Comparison of ENCODE assay signal across 26 cellular contexts in the genomic region with DNA sequence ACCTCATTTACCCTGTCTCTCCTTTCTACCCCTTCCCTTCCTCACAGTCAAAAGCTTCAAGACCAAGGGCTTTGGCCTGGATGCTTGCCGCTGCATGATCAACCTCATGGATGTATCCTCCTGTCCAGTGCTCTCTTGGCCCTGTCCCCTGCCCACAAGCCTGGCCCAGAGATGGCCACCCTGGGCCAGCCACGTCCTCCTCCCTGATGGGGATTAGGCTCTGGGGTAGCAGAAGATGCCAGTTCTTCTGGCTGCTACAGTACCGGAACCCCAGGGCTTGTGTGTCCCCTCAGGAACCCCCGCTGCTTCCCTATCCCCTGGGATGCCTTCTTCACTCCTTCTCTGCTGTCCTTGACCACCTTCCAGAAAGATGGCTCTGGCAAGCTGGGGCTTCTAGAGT. TPM values are rescaled to one million over a fixed set of nuclear protein-coding genes. Genes with fewer than 3 reads are reported as not detected.
DNase-seq lines count a peak whose midpoint lies in the region; ATAC-seq, FAIRE-seq and TF ChIP-seq lines count a peak whose summit lies in the region.
"Had no signal": no experiment of that assay in that cellular context is flagged by ENCODE, and none has a peak within 500 bp of the region (broad histone marks: within the 10 kb centered on the region; RNA-seq: fewer than 3 reads in every experiment).

No MANE protein-coding gene starts in this region.

- H2BK15ac ChIP-seq in IMR-90 (ENCODE audit: low read depth, low read length) = no peak overlapping the region

- H3K9ac ChIP-seq in IMR-90 (ENCODE audit: low read depth, low read length) (no peak overlapping the region), K562 (ENCODE audit: insufficient read depth in 1 of 2, low read depth in 2 of 2, low read length in 2 of 2) (peak overlapping the region in 1 of 2 experiments; percentile 72; a peak in 1 of 4 replicates), trophoblast cell (ENCODE audit: low read length) (no peak overlapping the region)

- H4K12ac ChIP-seq in trophoblast cell (ENCODE audit: low read depth, low read length) = no peak overlapping the region

- no peak overlapping the region for H3K56ac ChIP-seq in IMR-90 (ENCODE audit: extremely low read depth, insufficient read depth, low read length)

- BruUV-seq in IMR-90 (replicated peaks; lab: Mats Ljungman, UMichigan) (no TSS peak), K562 (replicated peaks; lab: Mats Ljungman, UMichigan) (no TSS peak)

- dilution Hi-C loops in IMR-90 (cut with HindIII; ENCODE audit: low sequenced_read_pairs, unreplicated experiment) = no loop called here

- no peak overlapping the region for H2BK5ac ChIP-seq in IMR-90 (ENCODE audit: low read depth, low read length, poor library complexity, severe bottlenecking)
- H2BK5ac ChIP-seq in trophoblast cell (ENCODE audit: low read depth, low read length, poor library complexity) = no peak overlapping the region

- H3K4me3 ChIP-seq in IMR-90 (ENCODE audit: insufficient read depth, low read depth, low read length) (no peak overlapping the region), K562 (no peak overlapping the region), trophoblast cell (ENCODE audit: low read depth, low read length) (no peak overlapping the region)

- H3K9me3 ChIP-seq in IMR-90 (ENCODE audit: control insufficient read depth, insufficient read depth, low read length) (no peaks in the 10 kb centered on the region), K562 (replicated peaks; ENCODE audit: control insufficient read depth, insufficient read depth, low read depth, low read length) (no peaks in the 10 kb centered on the region), trophoblast cell (ENCODE audit: insufficient read depth, low read depth, low read length) (peaks cover 5% of the 10 kb centered on the region)
- H3K9me3 ChIP-seq: Caco-2 had no signal

- H3K23ac ChIP-seq in IMR-90 (ENCODE audit: low read depth, low read length) (no peak overlapping the region), trophoblast cell (ENCODE audit: low read length) (no peak overlapping the region)

- H3K4ac ChIP-seq in IMR-90 (ENCODE audit: low read depth, low read length) = no peak overlapping the region
- H3K4ac ChIP-seq in trophoblast cell (ENCODE audit: low read depth, low read length) = no peak overlapping the region

- H4K20me1 ChIP-seq in IMR-90 (ENCODE audit: insufficient read depth, low read length) (no peaks in the 10 kb centered on the region; the same call in 1 of the 2 replicates), K562 (replicated peaks; ENCODE audit: control insufficient read depth, insufficient read depth, low read length) (no peaks in the 10 kb centered on the region)

- H4K5ac ChIP-seq in IMR-90 (ENCODE audit: low read depth, low read length) = no peak overlapping the region

- CTCF ChIA-PET in activated CD8-positive, alpha-beta memory T cell treated with anti-CD3 and anti-CD28 coated beads, Interleukin-2, amount 10 ng/mL, durations not matched to agents 7 days and 5 days (lab: Charles Lee) = interaction anchor here (0.6 to 1.2 kb wide), 3 partner anchors 39 to 66 kb away, joined by 3 to 4 read pairs (median 4); partner anchors contain the start of gene HSP90AB1
- CTCF ChIA-PET in IMR-90 (lab: Yijun Ruan, JAX) = no interaction called here
- CTCF ChIA-PET in K562 (lab: Yijun Ruan, JAX; ENCODE audit: low intra/inter-chr PET ratio) = no interaction called here

- no peak overlapping the region for H4K8ac ChIP-seq in IMR-90 (ENCODE audit: low read depth in 2 of 2, low read length in 2 of 2)
- no peak overlapping the region for H4K8ac ChIP-seq in trophoblast cell (ENCODE audit: low read depth, low read length)

- H3K9me1 ChIP-seq in IMR-90 (ENCODE audit: insufficient read depth, low read length) = 0 out of 2 replicates have a peak, but pooled peaks cover 9% of the 10 kb centered on the region
- no peaks in the 10 kb centered on the region for H3K9me1 ChIP-seq in K562 (ENCODE audit: control insufficient read depth, insufficient read depth, low read length)

- H2AK5ac ChIP-seq in IMR-90 (ENCODE audit: low read depth, low read length) (0 out of 2 replicates have a peak overlapping the region, but pooled peaks have one; percentile 16), trophoblast cell (ENCODE audit: low read length) (peak overlapping the region; percentile 45)

- intact Hi-C loops in IMR-90 (cut with micrococcal nuclease) (no loop called here), K562 (cut with micrococcal nuclease) (no loop called here)

- H3K36me3 ChIP-seq in IMR-90 (ENCODE audit: control insufficient read depth, insufficient read depth, low read length) (no peaks in the 10 kb centered on the region), K562 (ENCODE audit: control insufficient read depth, insufficient read depth, low read length) (no peaks in the 10 kb centered on the region), trophoblast cell (ENCODE audit: control insufficient read depth in 1 of 2, insufficient read depth in 2 of 2, low read length in 2 of 2) (no peaks in the 10 kb centered on the region)

- H3K79me1 ChIP-seq in IMR-90 (ENCODE audit: low read depth in 1 of 2, low read length in 2 of 2) (no peaks in the 10 kb centered on the region), trophoblast cell (ENCODE audit: low read length) (peaks cover 35% of the 10 kb centered on the region)

- TF ChIP-seq POLR2A in IMR-90 (IDR thresholded peaks at IDR 0.05; ENCODE audit: low read depth, low read length) (no peak), K562 (conservative IDR thresholded peaks at IDR 0.05) (no peak)

- peaks cover 22% of the 10 kb centered on the region for H3K4me1 Mint-ChIP-seq in activated CD8-positive, alpha-beta memory T cell treated with anti-CD3 and anti-CD28 coated beads, Interleukin-2, amount 10 ng/mL, durations not matched to agents 7 days and 5 days

- TF ChIP-seq RAD21 in IMR-90 (IDR thresholded peaks at IDR 0.05; ENCODE audit: low read length) = no peak
- TF ChIP-seq RAD21 in K562 (CRISPR knock-in tag; conservative IDR thresholded peaks at IDR 0.05 in 1 of 2, IDR thresholded peaks at IDR 0.05 in 1 of 2) = no peak

- ATAC-seq in activated CD8-positive, alpha-beta memory T cell treated with anti-CD3 and anti-CD28 coated beads, Interleukin-2, amount 10 ng/mL, durations not matched to agents 7 days and 5 days = peak; percentile 45
- ATAC-seq in IMR-90 (ENCODE audit: low read depth) (no peak), K562 (peak; percentile 18)
- ATAC-seq: SK-N-SH treated with all-trans-retinoic acid at 6 μM for 48 hours had no signal

- TF ChIP-seq CTCF in IMR-90 (conservative IDR thresholded peaks at IDR 0.05; ENCODE audit: low read depth, low read length) (no peak), K562 (IDR thresholded peaks at IDR 0.05 in 2 of 3, conservative IDR thresholded peaks at IDR 0.05 in 1 of 3; ENCODE audit: insufficient read depth in 2 of 3, low read depth in 1 of 3, low read length in 3 of 3) (no peak)

- H3K9me3 Mint-ChIP-seq in activated CD8-positive, alpha-beta memory T cell treated with anti-CD3 and anti-CD28 coated beads, Interleukin-2, amount 10 ng/mL, durations not matched to agents 7 days and 5 days (ENCODE audit: low read depth) = no peaks in the 10 kb centered on the region
- H3K9me3 Mint-ChIP-seq: CD4-positive, alpha-beta T cell; HFFc6 had no signal

- H3K14ac ChIP-seq in IMR-90 (replicated peaks; ENCODE audit: low read depth, low read length) (no peak overlapping the region), trophoblast cell (ENCODE audit: low read length) (peak overlapping the region; percentile 47)

- H3K4me2 ChIP-seq in IMR-90 (ENCODE audit: low read depth, low read length) = no peak overlapping the region
- H3K4me2 ChIP-seq in K562 (ENCODE audit: insufficient read depth, low read length) = no peak overlapping the region
- H3K4me2 ChIP-seq in trophoblast cell (ENCODE audit: low read length) = no peak overlapping the region

- WGBS in IMR-90 (ENCODE audit: extremely low coverage in 2 of 2, insufficient read length in 1 of 2), 2 experiments = no CpG with 5 or more reads among the region's 4 CpGs
- 38% methylated on average over 4 of the region's 4 CpGs for WGBS in K562 (ENCODE audit: insufficient coverage, low coverage, missing lambda C conversion rate)
- no CpG with 5 or more reads among the region's 4 CpGs for whole genome bisulfite sequencing in trophoblast cell (ENCODE audit: extremely low coverage, insufficient coverage, insufficient read length)

- H2BK20ac ChIP-seq in IMR-90 (ENCODE audit: low read depth, low read length) = no peak overlapping the region

- POLR2A ChIA-PET in IMR-90 (lab: Charles Lee; ENCODE audit: unreplicated experiment) = no interaction called here
- POLR2A ChIA-PET in K562 (lab: Yijun Ruan, JAX) = interaction anchor here (0.5 to 3.0 kb wide), 8 partner anchors 8 to 632 kb away, joined by 3 to 17 read pairs (median 3); partner anchors contain the start of gene HSP90AB1

- H3K27ac Mint-ChIP-seq in activated CD8-positive, alpha-beta memory T cell treated with anti-CD3 and anti-CD28 coated beads, Interleukin-2, amount 10 ng/mL, durations not matched to agents 7 days and 5 days = no peak overlapping the region
- H3K27ac Mint-ChIP-seq: CD4-positive, alpha-beta T cell; HFFc6 had no signal

- FAIRE-seq in K562 (lab: Jason Lieb, UNC) = no peak
- FAIRE-seq: H54 had no signal

- H3K18ac ChIP-seq in IMR-90 (ENCODE audit: low read depth, low read length) = no peak overlapping the region
- peak overlapping the region; percentile 3 for H3K18ac ChIP-seq in trophoblast cell (ENCODE audit: low read length)

- peak overlapping the region; percentile 15 for H2AK9ac ChIP-seq in IMR-90 (replicated peaks; ENCODE audit: low read depth, low read length, poor library complexity)

- H3K36me3 Mint-ChIP-seq in activated CD8-positive, alpha-beta memory T cell treated with anti-CD3 and anti-CD28 coated beads, Interleukin-2, amount 10 ng/mL, durations not matched to agents 7 days and 5 days = no peaks in the 10 kb centered on the region

- H4K91ac ChIP-seq in IMR-90 (ENCODE audit: insufficient read depth, low read depth, low read length) (no peak overlapping the region), trophoblast cell (ENCODE audit: low read depth, low read length) (peak overlapping the region; percentile 58)

- in situ Hi-C loops in IMR-90 (cut with MboI; ENCODE audit: low sequenced_read_pairs) = no loop called here
- in situ Hi-C loops in K562 (cut with MboI) = no loop called here

- H2BK12ac ChIP-seq in trophoblast cell (ENCODE audit: low read length) = peak overlapping the region; percentile 67

- DNase-seq in activated CD8-positive, alpha-beta memory T cell treated with anti-CD3 and anti-CD28 coated beads, Interleukin-2, amount 10 ng/mL, durations not matched to agents 7 days and 5 days = no peak
- DNase-seq in activated CD8-positive, alpha-beta memory T cell treated with anti-CD3 and anti-CD28 coated beads, Interleukin-2, amount 50 U/mL, for 48 hours = no peak
- no peak for DNase-seq in IMR-90
- DNase-seq in K562 (ENCODE audit: extremely low read depth in 1 of 4, low spot score in 3 of 4) = no peak
- DNase-seq in trophoblast cell = no peak
- no peak for DNase-seq in mucosa of gallbladder (ENCODE audit: low spot score)
- no peak for DNase-seq in cerebellar cortex (ENCODE audit: low spot score)
- DNase-seq in midbrain (lab: John Stamatoyannopoulos, UW) = no peak
- DNase-seq: 8988T; Caco-2; CD4-positive, alpha-beta T cell; DMS153; GDM1; HFFc6; NCI-H1092; NCI-H2081; NCI-H774; SIG-M5 had no signal

- H3K79me2 ChIP-seq in K562 (ENCODE audit: control insufficient read depth, insufficient read depth, low read length) (no peaks in the 10 kb centered on the region), trophoblast cell (ENCODE audit: control insufficient read depth, insufficient read depth, low read length, poor library complexity) (no peaks in the 10 kb centered on the region)

- no peaks in the 10 kb centered on the region for H3K4me1 ChIP-seq in IMR-90 (ENCODE audit: control insufficient read depth, insufficient read depth, low read length)
- H3K4me1 ChIP-seq in K562 (replicated peaks in 1 of 2; ENCODE audit: control insufficient read depth in 2 of 2, insufficient read depth in 2 of 2, low read length in 2 of 2) = peaks cover 3 to 15% of the 10 kb centered on the region in 2 experiments; a peak in 3 of 5 replicates
- peaks cover 27 to 39% of the 10 kb centered on the region in 2 experiments for H3K4me1 ChIP-seq in trophoblast cell (ENCODE audit: control insufficient read depth in 1 of 2, insufficient read depth in 2 of 2, low read length in 2 of 2)
- H3K4me1 ChIP-seq: Caco-2 had no signal

- no peak for TF ChIP-seq EP300 in K562 (IDR thresholded peaks at IDR 0.05; ENCODE audit: low read length)

- H3K27me3 Mint-ChIP-seq in activated CD8-positive, alpha-beta memory T cell treated with anti-CD3 and anti-CD28 coated beads, Interleukin-2, amount 10 ng/mL, durations not matched to agents 7 days and 5 days = peaks cover 3% of the 10 kb centered on the region
- H3K27me3 Mint-ChIP-seq: CD4-positive, alpha-beta T cell had no signal

- H3K27me3 ChIP-seq in IMR-90 (ENCODE audit: control insufficient read depth, insufficient read depth, low read length) (peaks cover 17% of the 10 kb centered on the region), K562 (ENCODE audit: control insufficient read depth in 2 of 2, insufficient read depth in 2 of 2, low read length in 2 of 2) (peaks cover 2 to 20% of the 10 kb centered on the region in 2 experiments; a peak in 2 of 5 replicates), trophoblast cell (ENCODE audit: insufficient read depth, low read length) (no peaks in the 10 kb centered on the region)

- H3K4me3 Mint-ChIP-seq in activated CD8-positive, alpha-beta memory T cell treated with anti-CD3 and anti-CD28 coated beads, Interleukin-2, amount 10 ng/mL, durations not matched to agents 7 days and 5 days = no peak overlapping the region
- H3K4me3 Mint-ChIP-seq: CD4-positive, alpha-beta T cell; HFFc6 had no signal

- H2AFZ ChIP-seq in IMR-90 (replicated peaks; ENCODE audit: low read length, poor library complexity) (no peak overlapping the region), K562 (ENCODE audit: low read depth, low read length) (no peak overlapping the region), trophoblast cell (ENCODE audit: insufficient read depth, low read length, poor library complexity) (no peak overlapping the region)

- H2BK120ac ChIP-seq in IMR-90 (ENCODE audit: low read depth, low read length) (no peak overlapping the region), trophoblast cell (ENCODE audit: insufficient read depth, low read length, poor library complexity) (peak overlapping the region; percentile 8)

- no peak overlapping the region for H3K27ac ChIP-seq in IMR-90 (ENCODE audit: insufficient read depth, low read length)
- no peak overlapping the region for H3K27ac ChIP-seq in K562 (ENCODE audit: extremely low read depth, low read depth, low read length)
- no peak overlapping the region for H3K27ac ChIP-seq in trophoblast cell (ENCODE audit: low read depth, low read length)

RNA-seq across cellular contexts. Expression of gene CAPN11, which starts 22.3 kb away (rescaled TPM):
- not detected for total RNA-seq in activated CD8-positive, alpha-beta memory T cell treated with anti-CD3 and anti-CD28 coated beads, Interleukin-2, amount 10 ng/mL, durations not matched to agents 7 days and 5 days
- not detected in 2 replicates for total RNA-seq in IMR-90 (2012; rRNA removed)
- polyA plus RNA-seq in IMR-90 (2012; rRNA removed) = not detected in 2 replicates
- 0.01 TPM in 1 of 2 replicates, not detected in the other for polyA plus RNA-seq in IMR-90 (2012; cell fraction: cytosol; rRNA removed)
- 0.10 and 0.24 TPM in 2 replicates for polyA plus RNA-seq in IMR-90 (2012; cell fraction: nucleus; rRNA removed; ENCODE audit: low replicate concordance)
- 2.2 and 4.6 TPM in 2 replicates for total RNA-seq in K562 (2011; cell fraction: chromatin; rRNA removed; ENCODE audit: low replicate concordance)
- 1.8 and 2.5 TPM in 2 replicates for total RNA-seq in K562 (2011; cell fraction: nucleolus; rRNA removed)
- total RNA-seq in K562 (2011; cell fraction: nucleoplasm; rRNA removed) = 1.6 and 1.9 TPM in 2 replicates
- 0.20 and 0.41 TPM in 2 replicates for total RNA-seq in K562 (2014; rRNA removed)
- 0.13 and 0.18 TPM in 2 replicates for total RNA-seq in K562 (2014; rRNA removed; fragmentation: Illumina TruSeq; extraction: Trizol)
- total RNA-seq in K562 (2015; rRNA removed; fragmentation: Illumina TruSeq; extraction: Trizol) = 0.07 and 0.11 TPM in 2 replicates
- total RNA-seq in K562 (2021) = 0.07 and 0.18 TPM in 2 replicates
- polyA plus RNA-seq in K562 (2011; rRNA removed) = 0.30 and 0.46 TPM in 2 replicates
- polyA plus RNA-seq in K562 (2011; cell fraction: cytosol; rRNA removed) = 0.15 and 0.57 TPM in 2 replicates
- 3.4 and 5.7 TPM in 2 replicates for polyA plus RNA-seq in K562 (2011; cell fraction: nucleus; rRNA removed)
- 0.35 and 1.5 TPM in 2 replicates for polyA plus RNA-seq in K562 (2012)
- polyA plus RNA-seq in K562 (2014; fragmentation: Illumina TruSeq; extraction: Trizol) = 0.15 and 0.19 TPM in 2 replicates
- polyA plus RNA-seq in K562 (2014; fragmentation: Nextera tagmentation; extraction: Ambion mirVana) = under 1 TPM in 1 of 2 experiments, not detected in 1; 0.03 TPM
- polyA plus RNA-seq in K562 (2014; rRNA removed) = 0.04 and 0.61 TPM in 2 replicates
- polyA minus RNA-seq in K562 (2011; rRNA and poly(A)+ RNA removed) = 0.24 and 0.25 TPM in 2 replicates
- 0.48 TPM in 1 of 2 replicates, not detected in the other for polyA minus RNA-seq in K562 (2011; cell fraction: cytosol; rRNA and poly(A)+ RNA removed)
- polyA minus RNA-seq in K562 (2011; cell fraction: nucleus; rRNA and poly(A)+ RNA removed) = 0.67 and 0.81 TPM in 2 replicates
- 0.06 and 0.07 TPM in 2 replicates for polyA plus RNA-seq in trophoblast cell (2013)
- 0.95 TPM for total RNA-seq in mucosa of gallbladder
- total RNA-seq: Caco-2, Daoy, HFFc6, MCF 10A, NCI-H460, OCI-LY7, RPMI7951 had no signal

RNA-seq across cellular contexts. Expression of gene MYMX, which starts 35.8 kb away (rescaled TPM):
- not detected for total RNA-seq in activated CD8-positive, alpha-beta memory T cell treated with anti-CD3 and anti-CD28 coated beads, Interleukin-2, amount 10 ng/mL, durations not matched to agents 7 days and 5 days
- not detected in 2 replicates for total RNA-seq in IMR-90 (2012; rRNA removed)
- polyA plus RNA-seq in IMR-90 (2012; rRNA removed) = not detected in 2 replicates
- not detected in 2 replicates for polyA plus RNA-seq in IMR-90 (2012; cell fraction: cytosol; rRNA removed)
- not detected in 2 replicates for polyA plus RNA-seq in IMR-90 (2012; cell fraction: nucleus; rRNA removed; ENCODE audit: low replicate concordance)
- not detected in 2 replicates for total RNA-seq in K562 (2011; cell fraction: chromatin; rRNA removed; ENCODE audit: low replicate concordance)
- total RNA-seq in K562 (2011; cell fraction: nucleolus; rRNA removed) = not detected in 2 replicates
- not detected in 2 replicates for total RNA-seq in K562 (2011; cell fraction: nucleoplasm; rRNA removed)
- not detected in 2 replicates for total RNA-seq in K562 (2014; rRNA removed)
- total RNA-seq in K562 (2014; rRNA removed; fragmentation: Illumina TruSeq; extraction: Trizol) = not detected in 2 replicates
- not detected in 2 replicates for total RNA-seq in K562 (2015; rRNA removed; fragmentation: Illumina TruSeq; extraction: Trizol)
- not detected in 2 replicates for total RNA-seq in K562 (2021)
- 0.12 TPM in 1 of 2 replicates, not detected in the other for polyA plus RNA-seq in K562 (2011; rRNA removed)
- polyA plus RNA-seq in K562 (2011; cell fraction: cytosol; rRNA removed) = 0.12 TPM in 1 of 2 replicates, not detected in the other
- polyA plus RNA-seq in K562 (2011; cell fraction: nucleus; rRNA removed) = 0.20 TPM in 1 of 2 replicates, not detected in the other
- 0.17 and 0.23 TPM in 2 replicates for polyA plus RNA-seq in K562 (2012)
- not detected in 2 replicates for polyA plus RNA-seq in K562 (2014; fragmentation: Illumina TruSeq; extraction: Trizol)
- polyA plus RNA-seq in K562 (2014; fragmentation: Nextera tagmentation; extraction: Ambion mirVana) = not detected
- polyA plus RNA-seq in K562 (2014; rRNA removed) = 0.12 TPM in 1 of 2 replicates, not detected in the other
- not detected in 2 replicates for polyA minus RNA-seq in K562 (2011; rRNA and poly(A)+ RNA removed)
- not detected in 2 replicates for polyA minus RNA-seq in K562 (2011; cell fraction: cytosol; rRNA and poly(A)+ RNA removed)
- polyA minus RNA-seq in K562 (2011; cell fraction: nucleus; rRNA and poly(A)+ RNA removed) = 0.56 TPM in 1 of 2 replicates, not detected in the other
- polyA plus RNA-seq in trophoblast cell (2013) = 0.37 and 0.41 TPM in 2 replicates
- 0.26 TPM for total RNA-seq in mucosa of gallbladder
- total RNA-seq: Caco-2; CD4-positive, alpha-beta T cell; Daoy; HFFc6; MCF 10A; NCI-H460; OCI-LY7; RPMI7951 had no signal
- polyA plus RNA-seq: BJ had no signal

RNA-seq across cellular contexts. Expression of gene SLC29A1, which starts 42.5 kb away (rescaled TPM):
- total RNA-seq in activated CD8-positive, alpha-beta memory T cell treated with anti-CD3 and anti-CD28 coated beads, Interleukin-2, amount 10 ng/mL, durations not matched to agents 7 days and 5 days = 10 to 100 TPM; 39.8 to 49.9 TPM
- 4.1 and 4.7 TPM in 2 replicates for total RNA-seq in IMR-90 (2012; rRNA removed)
- 22.1 and 23.2 TPM in 2 replicates for polyA plus RNA-seq in IMR-90 (2012; rRNA removed)
- polyA plus RNA-seq in IMR-90 (2012; cell fraction: cytosol; rRNA removed) = 20.7 and 23.2 TPM in 2 replicates
- 33.9 and 57.0 TPM in 2 replicates for polyA plus RNA-seq in IMR-90 (2012; cell fraction: nucleus; rRNA removed; ENCODE audit: low replicate concordance)
- 171 and 379 TPM in 2 replicates for total RNA-seq in K562 (2011; cell fraction: chromatin; rRNA removed; ENCODE audit: low replicate concordance)
- 331 and 348 TPM in 2 replicates for total RNA-seq in K562 (2011; cell fraction: nucleolus; rRNA removed)
- total RNA-seq in K562 (2011; cell fraction: nucleoplasm; rRNA removed) = 305 and 360 TPM in 2 replicates
- total RNA-seq in K562 (2014; rRNA removed) = 57.7 and 89.5 TPM in 2 replicates
- total RNA-seq in K562 (2014; rRNA removed; fragmentation: Illumina TruSeq; extraction: Trizol) = 32.8 and 35.3 TPM in 2 replicates
- 43.2 and 44.3 TPM in 2 replicates for total RNA-seq in K562 (2015; rRNA removed; fragmentation: Illumina TruSeq; extraction: Trizol)
- 103 and 107 TPM in 2 replicates for total RNA-seq in K562 (2021)
- polyA plus RNA-seq in K562 (2011; rRNA removed) = 148 and 204 TPM in 2 replicates
- polyA plus RNA-seq in K562 (2011; cell fraction: cytosol; rRNA removed) = 291 and 372 TPM in 2 replicates
- polyA plus RNA-seq in K562 (2011; cell fraction: nucleus; rRNA removed) = 496 and 544 TPM in 2 replicates
- polyA plus RNA-seq in K562 (2012) = 90.3 and 112 TPM in 2 replicates
- 136 and 170 TPM in 2 replicates for polyA plus RNA-seq in K562 (2014; fragmentation: Illumina TruSeq; extraction: Trizol)
- 10 to 100 TPM; 18.9 to 42.0 TPM for polyA plus RNA-seq in K562 (2014; fragmentation: Nextera tagmentation; extraction: Ambion mirVana)
- 140 and 147 TPM in 2 replicates for polyA plus RNA-seq in K562 (2014; rRNA removed)
- polyA minus RNA-seq in K562 (2011; rRNA and poly(A)+ RNA removed) = 119 and 153 TPM in 2 replicates
- 67.5 and 84.3 TPM in 2 replicates for polyA minus RNA-seq in K562 (2011; cell fraction: cytosol; rRNA and poly(A)+ RNA removed)
- 71.0 and 95.0 TPM in 2 replicates for polyA minus RNA-seq in K562 (2011; cell fraction: nucleus; rRNA and poly(A)+ RNA removed)
- polyA plus RNA-seq in trophoblast cell (2013) = 99.2 and 101 TPM in 2 replicates
- 66.1 TPM for total RNA-seq in mucosa of gallbladder

RNA-seq across cellular contexts. Expression of gene TMEM63B, which starts 53.5 kb away (rescaled TPM):
- 10 to 100 TPM; 11.1 to 11.6 TPM for total RNA-seq in activated CD8-positive, alpha-beta memory T cell treated with anti-CD3 and anti-CD28 coated beads, Interleukin-2, amount 10 ng/mL, durations not matched to agents 7 days and 5 days
- total RNA-seq in IMR-90 (2012; rRNA removed) (12.2 and 12.8 TPM in 2 replicates), K562 (2014; rRNA removed) (12.6 and 22.5 TPM in 2 replicates), K562 (2014; rRNA removed; fragmentation: Illumina TruSeq; extraction: Trizol) (10.8 and 14.4 TPM in 2 replicates), K562 (2015; rRNA removed; fragmentation: Illumina TruSeq; extraction: Trizol) (14.0 and 14.3 TPM in 2 replicates), K562 (2021) (39.2 and 39.4 TPM in 2 replicates), mucosa of gallbladder (71.8 TPM)
- polyA plus RNA-seq in IMR-90 (2012; rRNA removed) (42.6 and 45.6 TPM in 2 replicates), K562 (2011; rRNA removed) (37.0 and 59.6 TPM in 2 replicates), K562 (2014; fragmentation: Illumina TruSeq; extraction: Trizol) (32.5 and 35.7 TPM in 2 replicates), K562 (2014; fragmentation: Nextera tagmentation; extraction: Ambion mirVana) (under 1 TPM; 0.14 to 0.17 TPM), K562 (2014; rRNA removed) (26.8 and 31.0 TPM in 2 replicates)
- 18.6 and 55.2 TPM in 2 replicates for polyA plus RNA-seq in IMR-90 (2012; cell fraction: cytosol; rRNA removed)
- 129 TPM in 2 replicates for polyA plus RNA-seq in IMR-90 (2012; cell fraction: nucleus; rRNA removed; ENCODE audit: low replicate concordance)
- 125 and 274 TPM in 2 replicates for total RNA-seq in K562 (2011; cell fraction: chromatin; rRNA removed; ENCODE audit: low replicate concordance)
- 162 and 166 TPM in 2 replicates for total RNA-seq in K562 (2011; cell fraction: nucleolus; rRNA removed)
- total RNA-seq in K562 (2011; cell fraction: nucleoplasm; rRNA removed) = 160 TPM in 2 replicates
- 69.9 and 86.4 TPM in 2 replicates for polyA plus RNA-seq in K562 (2011; cell fraction: cytosol; rRNA removed)
- polyA plus RNA-seq in K562 (2011; cell fraction: nucleus; rRNA removed) = 128 and 148 TPM in 2 replicates
- polyA plus RNA-seq in K562 (2012) = 27.9 and 28.7 TPM in 2 replicates
- 52.7 and 68.9 TPM in 2 replicates for polyA minus RNA-seq in K562 (2011; rRNA and poly(A)+ RNA removed)
- polyA minus RNA-seq in K562 (2011; cell fraction: cytosol; rRNA and poly(A)+ RNA removed) = 35.2 and 46.9 TPM in 2 replicates
- polyA minus RNA-seq in K562 (2011; cell fraction: nucleus; rRNA and poly(A)+ RNA removed) = 25.6 and 33.4 TPM in 2 replicates
- 36.4 and 36.9 TPM in 2 replicates for polyA plus RNA-seq in trophoblast cell (2013)

RNA-seq across cellular contexts. Expression of gene MRPL14, which starts 53.6 kb away (rescaled TPM):
- total RNA-seq in activated CD8-positive, alpha-beta memory T cell treated with anti-CD3 and anti-CD28 coated beads, Interleukin-2, amount 10 ng/mL, durations not matched to agents 7 days and 5 days = 10 to 100 TPM; 45.8 to 47.5 TPM
- 43.7 and 52.8 TPM in 2 replicates for total RNA-seq in IMR-90 (2012; rRNA removed)
- 87.9 and 102 TPM in 2 replicates for polyA plus RNA-seq in IMR-90 (2012; rRNA removed)
- 107 and 112 TPM in 2 replicates for polyA plus RNA-seq in IMR-90 (2012; cell fraction: cytosol; rRNA removed)
- 25.7 and 42.9 TPM in 2 replicates for polyA plus RNA-seq in IMR-90 (2012; cell fraction: nucleus; rRNA removed; ENCODE audit: low replicate concordance)
- 39.2 and 66.5 TPM in 2 replicates for total RNA-seq in K562 (2011; cell fraction: chromatin; rRNA removed; ENCODE audit: low replicate concordance)
- 54.2 and 60.8 TPM in 2 replicates for total RNA-seq in K562 (2011; cell fraction: nucleolus; rRNA removed)
- total RNA-seq in K562 (2011; cell fraction: nucleoplasm; rRNA removed) = 55.7 and 67.6 TPM in 2 replicates
- 166 and 199 TPM in 2 replicates for total RNA-seq in K562 (2014; rRNA removed)
- total RNA-seq in K562 (2014; rRNA removed; fragmentation: Illumina TruSeq; extraction: Trizol) = 97.5 and 126 TPM in 2 replicates
- 130 and 136 TPM in 2 replicates for total RNA-seq in K562 (2015; rRNA removed; fragmentation: Illumina TruSeq; extraction: Trizol)
- 143 and 149 TPM in 2 replicates for total RNA-seq in K562 (2021)
- polyA plus RNA-seq in K562 (2011; rRNA removed) = 145 and 165 TPM in 2 replicates
- 149 and 217 TPM in 2 replicates for polyA plus RNA-seq in K562 (2011; cell fraction: cytosol; rRNA removed)
- polyA plus RNA-seq in K562 (2011; cell fraction: nucleus; rRNA removed) = 68.7 and 82.6 TPM in 2 replicates
- polyA plus RNA-seq in K562 (2012) = 102 and 171 TPM in 2 replicates
- 134 and 163 TPM in 2 replicates for polyA plus RNA-seq in K562 (2014; fragmentation: Illumina TruSeq; extraction: Trizol)
- polyA plus RNA-seq in K562 (2014; fragmentation: Nextera tagmentation; extraction: Ambion mirVana) = 100 to 1,000 TPM; 414 to 424 TPM
- polyA plus RNA-seq in K562 (2014; rRNA removed) = 195 and 240 TPM in 2 replicates
- polyA minus RNA-seq in K562 (2011; rRNA and poly(A)+ RNA removed) = 39.8 and 41.8 TPM in 2 replicates
- polyA minus RNA-seq in K562 (2011; cell fraction: cytosol; rRNA and poly(A)+ RNA removed) = 38.6 and 39.1 TPM in 2 replicates
- polyA minus RNA-seq in K562 (2011; cell fraction: nucleus; rRNA and poly(A)+ RNA removed) = 15.3 and 25.4 TPM in 2 replicates
- polyA plus RNA-seq in trophoblast cell (2013) = 79.2 and 82.1 TPM in 2 replicates
- 30.7 TPM for total RNA-seq in mucosa of gallbladder
